ENCODE assay signal across 1 cellular context in the genomic region with DNA sequence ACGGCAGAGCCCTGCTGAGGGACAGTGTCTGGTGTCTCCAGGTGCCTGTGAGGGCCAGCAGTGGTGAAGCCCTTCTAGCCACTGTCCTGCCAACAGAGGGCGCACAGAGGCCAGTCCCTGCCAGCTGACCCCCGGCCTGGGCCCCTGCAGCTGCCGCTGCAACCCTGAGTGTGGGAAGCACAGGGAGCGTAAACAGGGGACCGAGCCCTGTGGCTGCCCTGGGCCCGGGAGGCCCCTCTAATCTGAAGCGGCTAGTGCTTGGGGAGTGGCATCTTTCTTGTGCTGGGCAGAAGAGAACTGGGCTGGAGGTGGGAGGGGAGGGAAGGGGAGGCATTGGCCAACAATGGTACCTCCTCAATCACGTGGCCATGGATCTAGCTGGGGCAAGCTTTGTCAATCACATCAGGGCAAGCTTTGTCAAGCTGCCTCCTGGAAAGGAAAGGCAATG.
TF ChIP-seq lines count a peak whose summit lies in the region.

No MANE protein-coding gene starts in this region.

TF ChIP-seq in HepG2, 621 proteins besides CTCF, POLR2A, EP300 and RAD21 (continued from another document and continues in another):
- TF ChIP-seq, protein P1, sequence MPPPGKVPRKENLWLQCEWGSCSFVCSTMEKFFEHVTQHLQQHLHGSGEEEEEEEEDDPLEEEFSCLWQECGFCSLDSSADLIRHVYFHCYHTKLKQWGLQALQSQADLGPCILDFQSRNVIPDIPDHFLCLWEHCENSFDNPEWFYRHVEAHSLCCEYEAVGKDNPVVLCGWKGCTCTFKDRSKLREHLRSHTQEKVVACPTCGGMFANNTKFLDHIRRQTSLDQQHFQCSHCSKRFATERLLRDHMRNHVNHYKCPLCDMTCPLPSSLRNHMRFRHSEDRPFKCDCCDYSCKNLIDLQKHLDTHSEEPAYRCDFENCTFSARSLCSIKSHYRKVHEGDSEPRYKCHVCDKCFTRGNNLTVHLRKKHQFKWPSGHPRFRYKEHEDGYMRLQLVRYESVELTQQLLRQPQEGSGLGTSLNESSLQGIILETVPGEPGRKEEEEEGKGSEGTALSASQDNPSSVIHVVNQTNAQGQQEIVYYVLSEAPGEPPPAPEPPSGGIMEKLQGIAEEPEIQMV (CRISPR knock-in tag; IDR thresholded peaks at IDR 0.05; ENCODE audit: low read depth), result no peak
- TF ChIP-seq CC2D1A (CRISPR knock-in tag; IDR thresholded peaks at IDR 0.05) (no peak), MEF2D (CRISPR knock-in tag; IDR thresholded peaks at IDR 0.05) (no peak), EHMT2 (IDR thresholded peaks at IDR 0.05; ENCODE audit: borderline replicate concordance, low read depth, low read length) (no peak), NBN (conservative IDR thresholded peaks at IDR 0.05) (no peak), ZNF7 (CRISPR knock-in tag; IDR thresholded peaks at IDR 0.05) (no peak), NFIB (CRISPR knock-in tag; IDR thresholded peaks at IDR 0.05; ENCODE audit: borderline replicate concordance) (no peak), HDAC2 (CRISPR knock-in tag; IDR thresholded peaks at IDR 0.05) (no peak), FOSL2 (CRISPR knock-in tag; IDR thresholded peaks at IDR 0.05) (no peak), MXI1 (IDR thresholded peaks at IDR 0.05; ENCODE audit: borderline replicate concordance, low read depth, low read length) (peak; percentile 37; the same call in 1 of the 3 replicates), NR2F1 (CRISPR knock-in tag; IDR thresholded peaks at IDR 0.05) (peak in 1 of 2 experiments; percentile 38; a peak in 1 of 4 replicates), ATRX (CRISPR knock-in tag; IDR thresholded peaks at IDR 0.05; ENCODE audit: borderline replicate concordance) (no peak), ZNF841 (CRISPR knock-in tag; IDR thresholded peaks at IDR 0.05; ENCODE audit: borderline replicate concordance) (no peak), HIVEP1 (CRISPR knock-in tag; IDR thresholded peaks at IDR 0.05) (0 out of 2 replicates have a peak, but pooled peaks have one; percentile 28), FOXO1 (CRISPR knock-in tag; IDR thresholded peaks at IDR 0.05) (peak; percentile 59), ZSCAN29 (CRISPR knock-in tag; conservative IDR thresholded peaks at IDR 0.05) (no peak), MYC (CRISPR knock-in tag; IDR thresholded peaks at IDR 0.05; ENCODE audit: borderline replicate concordance) (0 out of 2 replicates have a peak, but pooled peaks have one; percentile 39), PITX1 (CRISPR knock-in tag; IDR thresholded peaks at IDR 0.05) (peak; percentile 37; the same call in 1 of the 2 replicates), TCF7L2 (IDR thresholded peaks at IDR 0.05; ENCODE audit: low read depth, low read length) (no peak), POLR2AphosphoS2 (IDR thresholded peaks at IDR 0.05; ENCODE audit: low read depth, low read length) (no peak), ZNF251 (CRISPR knock-in tag; IDR thresholded peaks at IDR 0.05) (no peak), ZNF232 (CRISPR knock-in tag; IDR thresholded peaks at IDR 0.05; ENCODE audit: borderline replicate concordance) (no peak), ZFP36 (IDR thresholded peaks at IDR 0.05; ENCODE audit: borderline replicate concordance, low read depth, low read length, partially characterized antibody) (no peak), MIER2 (CRISPR knock-in tag; IDR thresholded peaks at IDR 0.05) (no peak), KLF12 (CRISPR knock-in tag; IDR thresholded peaks at IDR 0.05; ENCODE audit: borderline replicate concordance) (no peak)
- TF ChIP-seq, protein P2, sequence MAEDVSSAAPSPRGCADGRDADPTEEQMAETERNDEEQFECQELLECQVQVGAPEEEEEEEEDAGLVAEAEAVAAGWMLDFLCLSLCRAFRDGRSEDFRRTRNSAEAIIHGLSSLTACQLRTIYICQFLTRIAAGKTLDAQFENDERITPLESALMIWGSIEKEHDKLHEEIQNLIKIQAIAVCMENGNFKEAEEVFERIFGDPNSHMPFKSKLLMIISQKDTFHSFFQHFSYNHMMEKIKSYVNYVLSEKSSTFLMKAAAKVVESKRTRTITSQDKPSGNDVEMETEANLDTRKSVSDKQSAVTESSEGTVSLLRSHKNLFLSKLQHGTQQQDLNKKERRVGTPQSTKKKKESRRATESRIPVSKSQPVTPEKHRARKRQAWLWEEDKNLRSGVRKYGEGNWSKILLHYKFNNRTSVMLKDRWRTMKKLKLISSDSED (CRISPR knock-in tag; IDR thresholded peaks at IDR 0.05), result no peak
- TF ChIP-seq, protein P3, sequence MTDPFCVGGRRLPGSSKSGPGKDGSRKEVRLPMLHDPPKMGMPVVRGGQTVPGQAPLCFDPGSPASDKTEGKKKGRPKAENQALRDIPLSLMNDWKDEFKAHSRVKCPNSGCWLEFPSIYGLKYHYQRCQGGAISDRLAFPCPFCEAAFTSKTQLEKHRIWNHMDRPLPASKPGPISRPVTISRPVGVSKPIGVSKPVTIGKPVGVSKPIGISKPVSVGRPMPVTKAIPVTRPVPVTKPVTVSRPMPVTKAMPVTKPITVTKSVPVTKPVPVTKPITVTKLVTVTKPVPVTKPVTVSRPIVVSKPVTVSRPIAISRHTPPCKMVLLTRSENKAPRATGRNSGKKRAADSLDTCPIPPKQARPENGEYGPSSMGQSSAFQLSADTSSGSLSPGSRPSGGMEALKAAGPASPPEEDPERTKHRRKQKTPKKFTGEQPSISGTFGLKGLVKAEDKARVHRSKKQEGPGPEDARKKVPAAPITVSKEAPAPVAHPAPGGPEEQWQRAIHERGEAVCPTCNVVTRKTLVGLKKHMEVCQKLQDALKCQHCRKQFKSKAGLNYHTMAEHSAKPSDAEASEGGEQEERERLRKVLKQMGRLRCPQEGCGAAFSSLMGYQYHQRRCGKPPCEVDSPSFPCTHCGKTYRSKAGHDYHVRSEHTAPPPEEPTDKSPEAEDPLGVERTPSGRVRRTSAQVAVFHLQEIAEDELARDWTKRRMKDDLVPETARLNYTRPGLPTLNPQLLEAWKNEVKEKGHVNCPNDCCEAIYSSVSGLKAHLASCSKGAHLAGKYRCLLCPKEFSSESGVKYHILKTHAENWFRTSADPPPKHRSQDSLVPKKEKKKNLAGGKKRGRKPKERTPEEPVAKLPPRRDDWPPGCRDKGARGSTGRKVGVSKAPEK (CRISPR knock-in tag; IDR thresholded peaks at IDR 0.05; ENCODE audit: borderline replicate concordance), result no peak
- TF ChIP-seq, protein P4, sequence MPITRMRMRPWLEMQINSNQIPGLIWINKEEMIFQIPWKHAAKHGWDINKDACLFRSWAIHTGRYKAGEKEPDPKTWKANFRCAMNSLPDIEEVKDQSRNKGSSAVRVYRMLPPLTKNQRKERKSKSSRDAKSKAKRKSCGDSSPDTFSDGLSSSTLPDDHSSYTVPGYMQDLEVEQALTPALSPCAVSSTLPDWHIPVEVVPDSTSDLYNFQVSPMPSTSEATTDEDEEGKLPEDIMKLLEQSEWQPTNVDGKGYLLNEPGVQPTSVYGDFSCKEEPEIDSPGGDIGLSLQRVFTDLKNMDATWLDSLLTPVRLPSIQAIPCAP (CRISPR knock-in tag; IDR thresholded peaks at IDR 0.05; ENCODE audit: low read depth), result no peak
- TF ChIP-seq, protein P5, sequence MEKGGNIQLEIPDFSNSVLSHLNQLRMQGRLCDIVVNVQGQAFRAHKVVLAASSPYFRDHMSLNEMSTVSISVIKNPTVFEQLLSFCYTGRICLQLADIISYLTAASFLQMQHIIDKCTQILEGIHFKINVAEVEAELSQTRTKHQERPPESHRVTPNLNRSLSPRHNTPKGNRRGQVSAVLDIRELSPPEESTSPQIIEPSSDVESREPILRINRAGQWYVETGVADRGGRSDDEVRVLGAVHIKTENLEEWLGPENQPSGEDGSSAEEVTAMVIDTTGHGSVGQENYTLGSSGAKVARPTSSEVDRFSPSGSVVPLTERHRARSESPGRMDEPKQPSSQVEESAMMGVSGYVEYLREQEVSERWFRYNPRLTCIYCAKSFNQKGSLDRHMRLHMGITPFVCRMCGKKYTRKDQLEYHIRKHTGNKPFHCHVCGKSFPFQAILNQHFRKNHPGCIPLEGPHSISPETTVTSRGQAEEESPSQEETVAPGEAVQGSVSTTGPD (CRISPR knock-in tag; IDR thresholded peaks at IDR 0.05), result no peak
- TF ChIP-seq, protein P6, sequence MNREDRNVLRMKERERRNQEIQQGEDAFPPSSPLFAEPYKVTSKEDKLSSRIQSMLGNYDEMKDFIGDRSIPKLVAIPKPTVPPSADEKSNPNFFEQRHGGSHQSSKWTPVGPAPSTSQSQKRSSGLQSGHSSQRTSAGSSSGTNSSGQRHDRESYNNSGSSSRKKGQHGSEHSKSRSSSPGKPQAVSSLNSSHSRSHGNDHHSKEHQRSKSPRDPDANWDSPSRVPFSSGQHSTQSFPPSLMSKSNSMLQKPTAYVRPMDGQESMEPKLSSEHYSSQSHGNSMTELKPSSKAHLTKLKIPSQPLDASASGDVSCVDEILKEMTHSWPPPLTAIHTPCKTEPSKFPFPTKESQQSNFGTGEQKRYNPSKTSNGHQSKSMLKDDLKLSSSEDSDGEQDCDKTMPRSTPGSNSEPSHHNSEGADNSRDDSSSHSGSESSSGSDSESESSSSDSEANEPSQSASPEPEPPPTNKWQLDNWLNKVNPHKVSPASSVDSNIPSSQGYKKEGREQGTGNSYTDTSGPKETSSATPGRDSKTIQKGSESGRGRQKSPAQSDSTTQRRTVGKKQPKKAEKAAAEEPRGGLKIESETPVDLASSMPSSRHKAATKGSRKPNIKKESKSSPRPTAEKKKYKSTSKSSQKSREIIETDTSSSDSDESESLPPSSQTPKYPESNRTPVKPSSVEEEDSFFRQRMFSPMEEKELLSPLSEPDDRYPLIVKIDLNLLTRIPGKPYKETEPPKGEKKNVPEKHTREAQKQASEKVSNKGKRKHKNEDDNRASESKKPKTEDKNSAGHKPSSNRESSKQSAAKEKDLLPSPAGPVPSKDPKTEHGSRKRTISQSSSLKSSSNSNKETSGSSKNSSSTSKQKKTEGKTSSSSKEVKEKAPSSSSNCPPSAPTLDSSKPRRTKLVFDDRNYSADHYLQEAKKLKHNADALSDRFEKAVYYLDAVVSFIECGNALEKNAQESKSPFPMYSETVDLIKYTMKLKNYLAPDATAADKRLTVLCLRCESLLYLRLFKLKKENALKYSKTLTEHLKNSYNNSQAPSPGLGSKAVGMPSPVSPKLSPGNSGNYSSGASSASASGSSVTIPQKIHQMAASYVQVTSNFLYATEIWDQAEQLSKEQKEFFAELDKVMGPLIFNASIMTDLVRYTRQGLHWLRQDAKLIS (CRISPR knock-in tag; IDR thresholded peaks at IDR 0.05), result no peak
- TF ChIP-seq, protein P7, sequence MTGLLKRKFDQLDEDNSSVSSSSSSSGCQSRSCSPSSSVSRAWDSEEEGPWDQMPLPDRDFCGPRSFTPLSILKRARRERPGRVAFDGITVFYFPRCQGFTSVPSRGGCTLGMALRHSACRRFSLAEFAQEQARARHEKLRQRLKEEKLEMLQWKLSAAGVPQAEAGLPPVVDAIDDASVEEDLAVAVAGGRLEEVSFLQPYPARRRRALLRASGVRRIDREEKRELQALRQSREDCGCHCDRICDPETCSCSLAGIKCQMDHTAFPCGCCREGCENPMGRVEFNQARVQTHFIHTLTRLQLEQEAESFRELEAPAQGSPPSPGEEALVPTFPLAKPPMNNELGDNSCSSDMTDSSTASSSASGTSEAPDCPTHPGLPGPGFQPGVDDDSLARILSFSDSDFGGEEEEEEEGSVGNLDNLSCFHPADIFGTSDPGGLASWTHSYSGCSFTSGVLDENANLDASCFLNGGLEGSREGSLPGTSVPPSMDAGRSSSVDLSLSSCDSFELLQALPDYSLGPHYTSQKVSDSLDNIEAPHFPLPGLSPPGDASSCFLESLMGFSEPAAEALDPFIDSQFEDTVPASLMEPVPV (CRISPR knock-in tag; IDR thresholded peaks at IDR 0.05), result no peak
- TF ChIP-seq, protein P8, sequence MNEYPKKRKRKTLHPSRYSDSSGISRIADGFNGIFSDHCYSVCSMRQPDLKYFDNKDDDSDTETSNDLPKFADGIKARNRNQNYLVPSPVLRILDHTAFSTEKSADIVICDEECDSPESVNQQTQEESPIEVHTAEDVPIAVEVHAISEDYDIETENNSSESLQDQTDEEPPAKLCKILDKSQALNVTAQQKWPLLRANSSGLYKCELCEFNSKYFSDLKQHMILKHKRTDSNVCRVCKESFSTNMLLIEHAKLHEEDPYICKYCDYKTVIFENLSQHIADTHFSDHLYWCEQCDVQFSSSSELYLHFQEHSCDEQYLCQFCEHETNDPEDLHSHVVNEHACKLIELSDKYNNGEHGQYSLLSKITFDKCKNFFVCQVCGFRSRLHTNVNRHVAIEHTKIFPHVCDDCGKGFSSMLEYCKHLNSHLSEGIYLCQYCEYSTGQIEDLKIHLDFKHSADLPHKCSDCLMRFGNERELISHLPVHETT (CRISPR knock-in tag; conservative IDR thresholded peaks at IDR 0.05), result no peak
- TF ChIP-seq, protein P9, sequence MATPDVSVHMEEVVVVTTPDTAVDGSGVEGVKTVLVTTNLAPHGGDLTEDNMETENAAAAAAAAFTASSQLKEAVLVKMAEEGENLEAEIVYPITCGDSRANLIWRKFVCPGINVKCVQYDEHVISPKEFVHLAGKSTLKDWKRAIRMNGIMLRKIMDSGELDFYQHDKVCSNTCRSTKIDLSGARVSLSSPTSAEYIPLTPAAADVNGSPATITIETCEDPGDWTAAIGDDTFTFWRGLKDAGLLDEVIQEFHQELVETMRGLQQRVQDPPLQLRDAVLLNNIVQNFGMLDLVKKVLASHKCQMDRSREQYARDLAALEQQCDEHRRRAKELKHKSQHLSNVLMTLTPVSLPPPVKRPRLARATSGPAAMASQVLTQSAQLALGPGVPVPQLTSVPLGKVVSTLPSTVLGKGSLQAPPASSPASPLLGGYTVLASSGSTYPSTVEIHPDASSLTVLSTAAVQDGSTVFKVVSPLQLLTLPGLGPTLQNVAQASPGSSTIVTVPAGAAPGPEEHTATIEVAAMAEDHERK (CRISPR knock-in tag; IDR thresholded peaks at IDR 0.05; ENCODE audit: low read depth), result no peak
- TF ChIP-seq, protein P10, sequence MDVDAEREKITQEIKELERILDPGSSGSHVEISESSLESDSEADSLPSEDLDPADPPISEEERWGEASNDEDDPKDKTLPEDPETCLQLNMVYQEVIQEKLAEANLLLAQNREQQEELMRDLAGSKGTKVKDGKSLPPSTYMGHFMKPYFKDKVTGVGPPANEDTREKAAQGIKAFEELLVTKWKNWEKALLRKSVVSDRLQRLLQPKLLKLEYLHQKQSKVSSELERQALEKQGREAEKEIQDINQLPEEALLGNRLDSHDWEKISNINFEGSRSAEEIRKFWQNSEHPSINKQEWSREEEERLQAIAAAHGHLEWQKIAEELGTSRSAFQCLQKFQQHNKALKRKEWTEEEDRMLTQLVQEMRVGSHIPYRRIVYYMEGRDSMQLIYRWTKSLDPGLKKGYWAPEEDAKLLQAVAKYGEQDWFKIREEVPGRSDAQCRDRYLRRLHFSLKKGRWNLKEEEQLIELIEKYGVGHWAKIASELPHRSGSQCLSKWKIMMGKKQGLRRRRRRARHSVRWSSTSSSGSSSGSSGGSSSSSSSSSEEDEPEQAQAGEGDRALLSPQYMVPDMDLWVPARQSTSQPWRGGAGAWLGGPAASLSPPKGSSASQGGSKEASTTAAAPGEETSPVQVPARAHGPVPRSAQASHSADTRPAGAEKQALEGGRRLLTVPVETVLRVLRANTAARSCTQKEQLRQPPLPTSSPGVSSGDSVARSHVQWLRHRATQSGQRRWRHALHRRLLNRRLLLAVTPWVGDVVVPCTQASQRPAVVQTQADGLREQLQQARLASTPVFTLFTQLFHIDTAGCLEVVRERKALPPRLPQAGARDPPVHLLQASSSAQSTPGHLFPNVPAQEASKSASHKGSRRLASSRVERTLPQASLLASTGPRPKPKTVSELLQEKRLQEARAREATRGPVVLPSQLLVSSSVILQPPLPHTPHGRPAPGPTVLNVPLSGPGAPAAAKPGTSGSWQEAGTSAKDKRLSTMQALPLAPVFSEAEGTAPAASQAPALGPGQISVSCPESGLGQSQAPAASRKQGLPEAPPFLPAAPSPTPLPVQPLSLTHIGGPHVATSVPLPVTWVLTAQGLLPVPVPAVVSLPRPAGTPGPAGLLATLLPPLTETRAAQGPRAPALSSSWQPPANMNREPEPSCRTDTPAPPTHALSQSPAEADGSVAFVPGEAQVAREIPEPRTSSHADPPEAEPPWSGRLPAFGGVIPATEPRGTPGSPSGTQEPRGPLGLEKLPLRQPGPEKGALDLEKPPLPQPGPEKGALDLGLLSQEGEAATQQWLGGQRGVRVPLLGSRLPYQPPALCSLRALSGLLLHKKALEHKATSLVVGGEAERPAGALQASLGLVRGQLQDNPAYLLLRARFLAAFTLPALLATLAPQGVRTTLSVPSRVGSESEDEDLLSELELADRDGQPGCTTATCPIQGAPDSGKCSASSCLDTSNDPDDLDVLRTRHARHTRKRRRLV (CRISPR knock-in tag; IDR thresholded peaks at IDR 0.05), result no peak
